In the genomic region with DNA sequence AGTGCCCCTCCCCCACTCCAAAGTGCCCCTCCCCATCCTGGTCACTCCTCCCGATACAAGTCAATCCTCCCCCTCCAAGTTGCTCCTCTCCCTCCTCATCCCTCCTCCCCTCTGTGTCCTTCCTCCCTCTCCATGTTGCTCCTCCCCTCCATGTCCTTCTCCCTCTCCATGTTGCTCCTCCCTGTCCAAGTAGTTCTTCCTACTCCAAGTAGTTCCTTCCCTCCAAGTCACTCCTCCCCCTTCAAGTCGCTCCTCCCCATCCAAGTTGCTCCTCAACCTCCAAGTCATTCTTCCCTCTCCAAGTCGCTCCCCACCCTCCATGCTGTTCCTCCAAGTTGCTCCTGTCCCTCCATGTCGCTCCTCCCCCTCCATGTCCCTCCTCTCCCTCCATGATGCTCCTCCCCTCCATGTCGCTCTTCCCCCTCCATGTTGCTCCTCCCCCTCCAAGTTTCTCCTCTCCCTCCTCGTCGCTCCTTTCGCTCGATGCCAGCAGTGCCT, we compare ENCODE assay signal across 19 cellular contexts. TPM values are rescaled to one million over a fixed set of nuclear protein-coding genes. Genes with fewer than 3 reads are reported as not detected.
DNase-seq lines count a peak whose midpoint lies in the region; ATAC-seq and TF ChIP-seq lines count a peak whose summit lies in the region.
"Had no signal": no experiment of that assay in that cellular context is flagged by ENCODE, and none has a peak within 500 bp of the region (broad histone marks: within the 10 kb centered on the region; RNA-seq: fewer than 3 reads in every experiment).

No MANE protein-coding gene starts in this region.

- no peaks in the 10 kb centered on the region for H3K4me1 Mint-ChIP-seq in glutamatergic neuron (ENCODE audit: low read depth, unreplicated experiment)

- peak; percentile 27 for DNase-seq in AG10803 (ENCODE audit: low read depth)
- no peak for DNase-seq in glutamatergic neuron
- peak; percentile 93 for DNase-seq in posterior vena cava (ENCODE audit: low spot score)
- DNase-seq in HuH-7 (ENCODE audit: low spot score) = no peak
- no peak for DNase-seq in activated gamma-delta T cell (lab: John Stamatoyannopoulos, UW)
- DNase-seq: activated CD4-positive, alpha-beta T cell treated with anti-CD3 and anti-CD28 coated beads for 48 hours; activated T-cell treated with anti-CD3 and anti-CD28 coated beads, Interleukin-2, amount 50 U/mL, for 4 hours; DMS79 treated with DMSO at 0.1 percent for 48 hours; HCEC 1CT; NCI-H1417; stimulated activated CD8-positive, alpha-beta memory T cell treated with anti-CD3 and anti-CD28 coated beads, Interleukin-4, amount 100 ng/mL, for 48 hours; T-helper 9 cell; trophoblast cell had no signal

- peaks cover 2% of the 10 kb centered on the region for H3K9me3 Mint-ChIP-seq in glutamatergic neuron (ENCODE audit: unreplicated experiment)
- H3K9me3 Mint-ChIP-seq: activated T-cell treated with anti-CD3 and anti-CD28 coated beads, Interleukin-2, amount 50 U/mL, for 4 hours had no signal

- peaks cover 0 to 65% of the 10 kb centered on the region in 2 experiments; a peak in 2 of 3 replicates for H3K36me3 ChIP-seq in HEK293 (ENCODE audit: control insufficient read depth in 2 of 2, insufficient read depth in 1 of 2, low read length in 2 of 2)

- H3K27me3 Mint-ChIP-seq in glutamatergic neuron (ENCODE audit: unreplicated experiment) = peaks cover 3% of the 10 kb centered on the region
- H3K27me3 Mint-ChIP-seq: B cell had no signal

- no peak overlapping the region for H3K27ac ChIP-seq in HEK293 (ENCODE audit: extremely low read depth, low read depth, low read length)
- H3K27ac ChIP-seq: KMS-11, prostate gland had no signal

- intact Hi-C loops in posterior vena cava (cut with DNase I) = loop anchor here in 1 of 2 donors (10.0 kb wide), 1 partner anchor 80 kb away; no protein-coding TSS in a partner anchor

- H3K4me3 Mint-ChIP-seq in glutamatergic neuron (ENCODE audit: unreplicated experiment) = no peak overlapping the region
- H3K4me3 Mint-ChIP-seq: activated T-cell treated with anti-CD3 and anti-CD28 coated beads, Interleukin-2, amount 50 U/mL, for 4 hours; B cell had no signal

- no peaks in the 10 kb centered on the region for H3K9me3 ChIP-seq in HEK293 (ENCODE audit: control insufficient read depth, insufficient read depth, low read depth, low read length)
- H3K9me3 ChIP-seq: prostate gland had no signal

- H3K4me3 ChIP-seq in AG10803 (ENCODE audit: low read length) (no peak overlapping the region), HEK293 (ENCODE audit: low read depth, low read length) (no peak overlapping the region)
- H3K4me3 ChIP-seq: prostate gland had no signal

- peak overlapping the region; percentile 22 for H3K27ac Mint-ChIP-seq in glutamatergic neuron (ENCODE audit: unreplicated experiment)
- H3K27ac Mint-ChIP-seq: B cell had no signal

- H3K4me1 ChIP-seq in HEK293 (ENCODE audit: control insufficient read depth, insufficient read depth, low read length) = no peaks in the 10 kb centered on the region
- H3K4me1 ChIP-seq: prostate gland had no signal

- CTCF ChIA-PET in HEK293 (lab: Yijun Ruan, JAX) = no interaction called here

- ATAC-seq in GM18873 (IDR thresholded peaks at IDR 0.05; ENCODE audit: low FRiP score, unreplicated experiment) (no peak), HG02763 (IDR thresholded peaks at IDR 0.05; ENCODE audit: unreplicated experiment) (no peak)
- ATAC-seq: activated T-cell treated with anti-CD3 and anti-CD28 coated beads, Interleukin-2, amount 50 U/mL, for 4 hours had no signal

- POLR2A ChIA-PET in HEK293 (lab: Yijun Ruan, JAX) = interaction anchor here (1.4 kb wide), 1 partner anchor 90 kb away, joined by 4 read pairs; no protein-coding TSS in a partner anchor

- no peaks in the 10 kb centered on the region for H3K36me3 Mint-ChIP-seq in glutamatergic neuron (ENCODE audit: unreplicated experiment)

- TF ChIP-seq CTCF in AG10803 (conservative IDR thresholded peaks at IDR 0.05; ENCODE audit: low read length) (no peak), HEK293 (tag by site-specific recombination; IDR thresholded peaks at IDR 0.05) (no peak), glutamatergic neuron (IDR thresholded peaks at IDR 0.05; ENCODE audit: partially characterized antibody, unreplicated experiment) (no peak)

TF ChIP-seq in HEK293, 187 proteins besides CTCF, POLR2A, EP300 and RAD21 (continues in another document):
- no peak for TF ChIP-seq ZNF433 (tag by site-specific recombination; IDR thresholded peaks at IDR 0.05; ENCODE audit: low read depth)
- TF ChIP-seq SP2 (tag by site-specific recombination; IDR thresholded peaks at IDR 0.05) = peak; percentile 42; the same call in 1 of the 2 replicates
- peak; percentile 98 for TF ChIP-seq ZNF341 (tag by site-specific recombination; IDR thresholded peaks at IDR 0.05; ENCODE audit: low read depth)
- TF ChIP-seq, protein P1, sequence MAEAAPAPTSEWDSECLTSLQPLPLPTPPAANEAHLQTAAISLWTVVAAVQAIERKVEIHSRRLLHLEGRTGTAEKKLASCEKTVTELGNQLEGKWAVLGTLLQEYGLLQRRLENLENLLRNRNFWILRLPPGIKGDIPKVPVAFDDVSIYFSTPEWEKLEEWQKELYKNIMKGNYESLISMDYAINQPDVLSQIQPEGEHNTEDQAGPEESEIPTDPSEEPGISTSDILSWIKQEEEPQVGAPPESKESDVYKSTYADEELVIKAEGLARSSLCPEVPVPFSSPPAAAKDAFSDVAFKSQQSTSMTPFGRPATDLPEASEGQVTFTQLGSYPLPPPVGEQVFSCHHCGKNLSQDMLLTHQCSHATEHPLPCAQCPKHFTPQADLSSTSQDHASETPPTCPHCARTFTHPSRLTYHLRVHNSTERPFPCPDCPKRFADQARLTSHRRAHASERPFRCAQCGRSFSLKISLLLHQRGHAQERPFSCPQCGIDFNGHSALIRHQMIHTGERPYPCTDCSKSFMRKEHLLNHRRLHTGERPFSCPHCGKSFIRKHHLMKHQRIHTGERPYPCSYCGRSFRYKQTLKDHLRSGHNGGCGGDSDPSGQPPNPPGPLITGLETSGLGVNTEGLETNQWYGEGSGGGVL (tag by site-specific recombination; IDR thresholded peaks at IDR 0.05) = peak; percentile 76
- no peak for TF ChIP-seq ZNF660 (tag by site-specific recombination; IDR thresholded peaks at IDR 0.05)
- TF ChIP-seq, protein P2, sequence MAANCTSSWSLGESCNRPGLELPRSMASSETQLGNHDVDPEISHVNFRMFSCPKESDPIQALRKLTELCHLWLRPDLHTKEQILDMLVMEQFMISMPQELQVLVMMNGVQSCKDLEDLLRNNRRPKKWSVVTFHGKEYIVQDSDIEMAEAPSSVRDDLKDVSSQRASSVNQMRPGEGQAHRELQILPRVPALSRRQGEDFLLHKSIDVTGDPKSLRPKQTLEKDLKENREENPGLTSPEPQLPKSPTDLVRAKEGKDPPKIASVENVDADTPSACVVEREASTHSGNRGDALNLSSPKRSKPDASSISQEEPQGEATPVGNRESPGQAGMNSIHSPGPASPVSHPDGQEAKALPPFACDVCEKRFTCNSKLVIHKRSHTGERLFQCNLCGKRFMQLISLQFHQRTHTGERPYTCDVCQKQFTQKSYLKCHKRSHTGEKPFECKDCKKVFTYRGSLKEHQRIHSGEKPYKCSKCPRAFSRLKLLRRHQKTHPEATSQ (tag by site-specific recombination; IDR thresholded peaks at IDR 0.05) = peak; percentile 77; the same call in 1 of the 2 replicates
- no peak for TF ChIP-seq ZBTB48 (tag by site-specific recombination; IDR thresholded peaks at IDR 0.05)
- TF ChIP-seq KLF8 (tag by site-specific recombination; IDR thresholded peaks at IDR 0.05) = peak; percentile 42; the same call in 1 of the 2 replicates
- TF ChIP-seq, protein P3, sequence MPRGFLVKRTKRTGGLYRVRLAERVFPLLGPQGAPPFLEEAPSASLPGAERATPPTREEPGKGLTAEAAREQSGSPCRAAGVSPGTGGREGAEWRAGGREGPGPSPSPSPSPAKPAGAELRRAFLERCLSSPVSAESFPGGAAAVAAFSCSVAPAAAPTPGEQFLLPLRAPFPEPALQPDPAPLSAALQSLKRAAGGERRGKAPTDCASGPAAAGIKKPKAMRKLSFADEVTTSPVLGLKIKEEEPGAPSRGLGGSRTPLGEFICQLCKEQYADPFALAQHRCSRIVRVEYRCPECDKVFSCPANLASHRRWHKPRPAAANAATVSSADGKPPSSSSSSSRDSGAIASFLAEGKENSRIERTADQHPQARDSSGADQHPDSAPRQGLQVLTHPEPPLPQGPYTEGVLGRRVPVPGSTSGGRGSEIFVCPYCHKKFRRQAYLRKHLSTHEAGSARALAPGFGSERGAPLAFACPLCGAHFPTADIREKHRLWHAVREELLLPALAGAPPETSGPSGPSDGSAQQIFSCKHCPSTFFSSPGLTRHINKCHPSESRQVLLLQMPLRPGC (tag by site-specific recombination; IDR thresholded peaks at IDR 0.05) = no peak
- no peak for TF ChIP-seq ZNF837 (tag by site-specific recombination; IDR thresholded peaks at IDR 0.05)
- no peak for TF ChIP-seq ZNF561 (tag by site-specific recombination; IDR thresholded peaks at IDR 0.05; ENCODE audit: borderline replicate concordance)
- TF ChIP-seq ZNF223 (tag by site-specific recombination; IDR thresholded peaks at IDR 0.05) = no peak
- no peak for TF ChIP-seq ZNF354C (tag by site-specific recombination; IDR thresholded peaks at IDR 0.05; ENCODE audit: borderline replicate concordance, low read depth)
- TF ChIP-seq KLF1 (tag by site-specific recombination; IDR thresholded peaks at IDR 0.05) = no peak
- TF ChIP-seq SP3 (tag by site-specific recombination; IDR thresholded peaks at IDR 0.05) = peak; percentile 77
- 0 out of 2 replicates have a peak, but pooled peaks have one; percentile 43 for TF ChIP-seq WT1 (tag by site-specific recombination; IDR thresholded peaks at IDR 0.05)
- 0 out of 2 replicates have a peak, but pooled peaks have one; percentile 35 for TF ChIP-seq ZBTB7A (tag by site-specific recombination; IDR thresholded peaks at IDR 0.05; ENCODE audit: low read depth)
- TF ChIP-seq OSR2 (tag by site-specific recombination; IDR thresholded peaks at IDR 0.05) = no peak

RNA-seq across cellular contexts. Expression of a gene that starts 8.6 kb away (rescaled TPM):
- total RNA-seq in glutamatergic neuron (ENCODE audit: unreplicated experiment) (29.6 TPM), posterior vena cava (10 to 100 TPM; 61.4 to 62.7 TPM)

RNA-seq across cellular contexts. Expression of a gene that starts 20.7 kb away (rescaled TPM):
- total RNA-seq in glutamatergic neuron (ENCODE audit: unreplicated experiment) (5.4 TPM), posterior vena cava (1 to 10 TPM; 2.4 to 6.5 TPM)

RNA-seq across cellular contexts. Expression of a gene that starts 20.9 kb away (rescaled TPM):
- total RNA-seq in glutamatergic neuron (ENCODE audit: unreplicated experiment) (20.3 TPM), posterior vena cava (10 to 100 TPM in 1 of 2 donors, 1 to 10 TPM in 1; 9.7 to 11.6 TPM)

Comparison
In these comparisons a context has a peak if more than half of its experiments do, and no peak if none do; other contexts are left out.
1. DNase-seq: peak in AG10803 (single experiment) and posterior vena cava (single experiment); none in glutamatergic neuron (single experiment), HuH-7 (single experiment) and activated gamma-delta T cell (single experiment).